In genomic region chr19:55451522-55452380, GRCh38 we compare ENCODE assay signal across 9 cellular contexts. TPM values are rescaled to one million over a fixed set of nuclear protein-coding genes. Genes with fewer than 3 reads are reported as not detected.
DNase-seq lines count a peak whose midpoint lies in the region; ATAC-seq and TF ChIP-seq lines count a peak whose summit lies in the region.
"Had no signal": no experiment of that assay in that cellular context is flagged by ENCODE, and none has a peak within 500 bp of the region (broad histone marks: within the 10 kb centered on the region; RNA-seq: fewer than 3 reads in every experiment).

No MANE protein-coding gene starts in this region.

- peak overlapping the region; percentile 56 for H3K4me3 Mint-ChIP-seq in activated T-cell treated with anti-CD3 and anti-CD28 coated beads, Interleukin-2, amount 50 U/mL, for 4 hours

- peaks cover 9% of the 10 kb centered on the region for H3K36me3 Mint-ChIP-seq in activated T-cell treated with anti-CD3 and anti-CD28 coated beads, Interleukin-2, amount 50 U/mL, for 4 hours (ENCODE audit: insufficient read depth)

- H3K27ac ChIP-seq in heart right ventricle = no peak overlapping the region
- H3K27ac ChIP-seq in heart left ventricle = no peak overlapping the region
- H3K27ac ChIP-seq in tibial nerve = peak overlapping the region in 2 of 4 donors; percentile 67 to 72

- H3K4me3 ChIP-seq in heart right ventricle (peak overlapping the region in 6 of 10 donors; percentile 2 to 31 (median 15)), heart left ventricle (peak overlapping the region in 6 of 12 donors; percentile 6 to 22 (median 11)), tibial nerve (peak overlapping the region; percentile 10 to 53 (median 32))

- H3K36me3 ChIP-seq in heart right ventricle (peaks cover 0 to 19% (median 0%) of the 10 kb centered on the region in 9 donors), heart left ventricle (peaks cover 0 to 16% (median 7%) of the 10 kb centered on the region in 9 donors), tibial nerve (peaks cover 0 to 29% (median 0%) of the 10 kb centered on the region in 3 donors)

- H3K27me3 ChIP-seq in heart right ventricle (peaks cover 17 to 46% (median 32%) of the 10 kb centered on the region in 7 donors), heart left ventricle (peaks cover 14 to 35% (median 22%) of the 10 kb centered on the region in 9 donors), tibial nerve (peaks cover 0 to 35% of the 10 kb centered on the region in 2 donors)

- no peaks in the 10 kb centered on the region for H3K9me3 ChIP-seq in heart right ventricle
- H3K9me3 ChIP-seq in heart left ventricle = no peaks in the 10 kb centered on the region
- no peaks in the 10 kb centered on the region for H3K9me3 ChIP-seq in tibial nerve

- TF ChIP-seq POLR2A in heart left ventricle (IDR thresholded peaks at IDR 0.05) (no peak), tibial nerve (IDR thresholded peaks at IDR 0.05) (no peak)

- ATAC-seq in heart right ventricle = no peak
- ATAC-seq in heart left ventricle = no peak
- peak; percentile 32 to 38 for ATAC-seq in activated T-cell treated with anti-CD3 and anti-CD28 coated beads, Interleukin-2, amount 50 U/mL, for 4 hours
- no peak for ATAC-seq in HG02759 (IDR thresholded peaks at IDR 0.05; ENCODE audit: unreplicated experiment)

- peaks cover 12% of the 10 kb centered on the region for H3K4me1 Mint-ChIP-seq in activated T-cell treated with anti-CD3 and anti-CD28 coated beads, Interleukin-2, amount 50 U/mL, for 4 hours (ENCODE audit: low read depth)

- no peak for TF ChIP-seq CTCF in heart right ventricle (IDR thresholded peaks at IDR 0.05)
- no peak for TF ChIP-seq CTCF in heart left ventricle (IDR thresholded peaks at IDR 0.05)
- no peak for TF ChIP-seq CTCF in tibial nerve (IDR thresholded peaks at IDR 0.05)

- no peak for TF ChIP-seq EP300 in tibial nerve (IDR thresholded peaks at IDR 0.05)

- 1 to 2% methylated on average over 60 to 82 of the region's 82 CpGs for WGBS in heart right ventricle, 2 donors
- WGBS in heart left ventricle, 4 donors = 1 to 3% (median 1%) methylated on average over 33 to 82 of the region's 82 CpGs
- 1% methylated on average over 31 to 70 of the region's 82 CpGs for WGBS in tibial nerve, 2 donors

- DNase-seq in heart right ventricle (no peak), heart left ventricle (no peak), inferior parietal cortex (ENCODE audit: extremely low spot score) (peak; percentile 57), tibial nerve (ENCODE audit: low spot score in 2 of 2) (no peak), GDM1 (lab: John Stamatoyannopoulos, UW) (no peak), H4 (ENCODE audit: low spot score) (no peak)
- no peak for DNase-seq in activated T-cell treated with anti-CD3 and anti-CD28 coated beads, Interleukin-2, amount 50 U/mL, for 4 hours

- peaks cover 19% of the 10 kb centered on the region for H3K27me3 Mint-ChIP-seq in activated T-cell treated with anti-CD3 and anti-CD28 coated beads, Interleukin-2, amount 50 U/mL, for 4 hours (ENCODE audit: low read depth)

- H3K4me1 ChIP-seq in heart right ventricle (peaks cover 4 to 14% (median 11%) of the 10 kb centered on the region in 9 donors), heart left ventricle (peaks cover 0 to 27% (median 11%) of the 10 kb centered on the region in 12 donors), tibial nerve (peaks cover 0 to 25% (median 14%) of the 10 kb centered on the region in 4 donors)

- intact Hi-C loops in heart right ventricle (cut with DNase I) = loop anchor here in 1 of 10 donors (10.0 kb wide), 1 partner anchor 317 kb away; no protein-coding TSS in a partner anchor
- intact Hi-C loops in heart left ventricle (cut with DNase I) = loop anchor here in 1 of 10 donors (10.0 kb wide), 1 partner anchor 307 kb away; the partner anchor contains the start of gene TNNT1

- H3K9me3 Mint-ChIP-seq in activated T-cell treated with anti-CD3 and anti-CD28 coated beads, Interleukin-2, amount 50 U/mL, for 4 hours = no peaks in the 10 kb centered on the region

RNA-seq across cellular contexts. Expression of gene SHISA7, which starts 8.7 kb away (rescaled TPM):
- total RNA-seq in heart right ventricle (not detected), heart left ventricle (not detected), tibial nerve (1 to 10 TPM in 3 of 4 donors, under 1 TPM in 1; 0.42 to 4.1 (median 2.0) TPM)
- polyA plus RNA-seq in heart right ventricle (under 1 TPM in 1 of 2 donors, not detected in 1; under 0.01 TPM), heart left ventricle (not detected)
- total RNA-seq in activated T-cell treated with anti-CD3 and anti-CD28 coated beads, Interleukin-2, amount 50 U/mL, for 4 hours = not detected
- total RNA-seq in H4 (2014; rRNA removed; shearing (Covaris generic)) = not detected in 2 replicates

RNA-seq across cellular contexts. Expression of gene ISOC2, which starts 9.7 kb away (rescaled TPM):
- 10 to 100 TPM; 42.5 to 69.8 (median 48.3) TPM for total RNA-seq in heart right ventricle
- 100 to 1,000 TPM in 1 of 2 donors, 10 to 100 TPM in 1; 88.7 to 117 TPM for polyA plus RNA-seq in heart right ventricle
- total RNA-seq in heart left ventricle = 100 to 1,000 TPM in 1 of 9 donors, 10 to 100 TPM in 8; 36.9 to 102 (median 48.8) TPM
- polyA plus RNA-seq in heart left ventricle = 10 to 100 TPM; 86.8 to 94.9 TPM
- 10 to 100 TPM; 63.2 to 65.1 (median 64.5) TPM for total RNA-seq in activated T-cell treated with anti-CD3 and anti-CD28 coated beads, Interleukin-2, amount 50 U/mL, for 4 hours
- total RNA-seq in tibial nerve = 10 to 100 TPM; 38.0 to 80.4 (median 65.9) TPM
- 187 and 279 TPM in 2 replicates for total RNA-seq in H4 (2014; rRNA removed; shearing (Covaris generic))

RNA-seq across cellular contexts. Expression of gene C19orf85, which starts 12.8 kb away (rescaled TPM):
- total RNA-seq in heart right ventricle (not detected), heart left ventricle (not detected), tibial nerve (not detected)
- polyA plus RNA-seq in heart right ventricle (not detected), heart left ventricle (not detected)
- not detected for total RNA-seq in activated T-cell treated with anti-CD3 and anti-CD28 coated beads, Interleukin-2, amount 50 U/mL, for 4 hours
- total RNA-seq in H4 (2014; rRNA removed; shearing (Covaris generic)) = not detected in 2 replicates
- total RNA-seq: epithelial cell of proximal tubule had no signal

RNA-seq across cellular contexts. Expression of gene ZNF628, which starts 24.7 kb away (rescaled TPM):
- total RNA-seq in heart right ventricle = 1 to 10 TPM; 2.5 to 7.8 (median 4.3) TPM
- 1 to 10 TPM; 4.9 to 7.5 TPM for polyA plus RNA-seq in heart right ventricle
- total RNA-seq in heart left ventricle = 10 to 100 TPM in 1 of 9 donors, 1 to 10 TPM in 8; 2.3 to 10.3 (median 4.6) TPM
- polyA plus RNA-seq in heart left ventricle = 1 to 10 TPM; 5.4 to 7.9 TPM
- total RNA-seq in activated T-cell treated with anti-CD3 and anti-CD28 coated beads, Interleukin-2, amount 50 U/mL, for 4 hours = 10 to 100 TPM; 11.0 to 12.6 (median 12.1) TPM
- total RNA-seq in tibial nerve = 10 to 100 TPM in 1 of 4 donors, 1 to 10 TPM in 3; 3.5 to 16.8 (median 4.0) TPM
- 1.4 and 3.9 TPM in 2 replicates for total RNA-seq in H4 (2014; rRNA removed; shearing (Covaris generic))

RNA-seq across cellular contexts. Expression of gene NAT14, which starts 33.2 kb away (rescaled TPM):
- total RNA-seq in heart right ventricle = 1 to 10 TPM; 5.8 to 9.9 (median 6.8) TPM
- polyA plus RNA-seq in heart right ventricle = 10 to 100 TPM in 1 of 2 donors, 1 to 10 TPM in 1; 9.0 to 16.4 TPM
- total RNA-seq in heart left ventricle = 10 to 100 TPM in 1 of 9 donors, 1 to 10 TPM in 8; 2.9 to 10.4 (median 6.7) TPM
- 1 to 10 TPM; 7.3 to 9.2 TPM for polyA plus RNA-seq in heart left ventricle
- total RNA-seq in activated T-cell treated with anti-CD3 and anti-CD28 coated beads, Interleukin-2, amount 50 U/mL, for 4 hours = 10 to 100 TPM; 16.0 to 23.4 (median 17.6) TPM
- total RNA-seq in tibial nerve = 1 to 10 TPM; 3.1 to 8.0 (median 4.3) TPM
- 28.0 and 28.9 TPM in 2 replicates for total RNA-seq in H4 (2014; rRNA removed; shearing (Covaris generic))

Comparison
In these comparisons a context has a peak if more than half of its experiments do, and no peak if none do; other contexts are left out.
1. ATAC-seq: peak in activated T-cell treated with anti-CD3 and anti-CD28 coated beads, Interleukin-2, amount 50 U/mL, for 4 hours (2 of 2); none in heart right ventricle (0 of 8), heart left ventricle (0 of 4) and HG02759 (single experiment).